In the genomic region with DNA sequence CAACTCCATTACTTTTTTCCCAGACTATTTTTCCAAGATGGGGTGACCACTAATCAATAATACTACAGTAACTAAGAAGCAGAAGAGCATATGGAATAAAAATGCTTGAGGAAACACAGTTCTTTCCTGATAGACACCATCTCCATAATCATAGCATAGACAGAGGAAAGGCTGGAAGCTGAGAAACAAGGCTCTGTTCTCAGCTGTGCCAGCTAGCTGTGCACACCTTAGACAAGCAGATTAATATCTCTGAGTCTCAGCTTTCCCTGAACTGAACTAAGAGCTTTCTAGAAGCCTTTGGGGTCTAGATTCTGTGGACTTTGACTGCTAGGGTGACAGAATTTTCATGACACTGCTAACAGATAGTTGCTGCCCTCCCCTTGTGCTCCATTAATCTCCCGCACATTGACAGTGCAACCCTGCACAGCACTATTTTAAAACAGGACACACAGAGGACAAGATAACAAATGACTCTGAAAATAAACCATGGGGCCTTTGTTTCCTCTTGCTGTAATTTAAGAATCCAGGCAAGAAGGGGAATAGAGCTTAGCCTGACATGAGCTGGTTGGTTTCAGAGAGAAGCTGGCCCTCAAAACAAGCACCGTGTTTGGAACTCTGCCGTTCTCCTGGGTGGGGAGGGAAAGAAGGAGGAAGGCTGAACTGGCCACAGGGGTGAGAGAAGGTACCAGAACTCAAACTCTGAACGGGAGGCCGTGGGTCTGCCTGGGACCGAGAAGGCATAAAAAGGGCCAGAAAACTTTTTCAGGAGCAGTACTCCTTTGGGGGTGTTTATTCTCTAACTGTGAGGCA, we compare ENCODE assay signal across 16 cellular contexts.
DNase-seq lines count a peak whose midpoint lies in the region; ATAC-seq and TF ChIP-seq lines count a peak whose summit lies in the region.
"Had no signal": no experiment of that assay in that cellular context is flagged by ENCODE, and none has a peak within 500 bp of the region (broad histone marks: within the 10 kb centered on the region; RNA-seq: fewer than 3 reads in every experiment).

No MANE protein-coding gene starts in this region.

- peak; percentile 81 for ATAC-seq in Right ventricle myocardium inferior
- no peak for ATAC-seq in HG03439 (IDR thresholded peaks at IDR 0.05; ENCODE audit: unreplicated experiment)

- H3K4me3 ChIP-seq in right atrium auricular region (no peak overlapping the region), parathyroid adenoma (ENCODE audit: low read depth, low read length) (no peak overlapping the region), coronary artery (no peak overlapping the region)
- H3K4me3 ChIP-seq: Peyer's patch had no signal

- peak overlapping the region; percentile 75 for H2AFZ ChIP-seq in parathyroid adenoma

- no peak overlapping the region for H3K9ac ChIP-seq in parathyroid adenoma

- H3K4me1 ChIP-seq in right atrium auricular region = peaks cover 0 to 25% of the 10 kb centered on the region in 2 donors
- H3K4me1 ChIP-seq in parathyroid adenoma = peaks cover 5% of the 10 kb centered on the region
- H3K4me1 ChIP-seq: Peyer's patch had no signal

- DNase-seq in Right ventricle myocardium inferior (ENCODE audit: missing footprints) (no peak), cardiac septum (ENCODE audit: low spot score) (no peak), right atrium auricular region (ENCODE audit: low spot score) (no peak), OCI-M2 (lab: John Stamatoyannopoulos, UW; ENCODE audit: unreplicated experiment) (no peak), coronary artery (ENCODE audit: low spot score) (no peak)
- DNase-seq in activated CD4-positive, alpha-beta T cell treated with anti-CD3 and anti-CD28 coated beads for 1 hour = no peak
- DNase-seq: DMS 273 treated with DMSO at 0.1 percent for 48 hours, DND-41, KBM-7, NCI-H1694 treated with DMSO at 0.1 percent for 48 hours, NCI-H510A, NCI-H82, Peyer's patch had no signal

- H3K79me2 ChIP-seq in parathyroid adenoma = no peaks in the 10 kb centered on the region

- H3K27ac ChIP-seq in right atrium auricular region = peak overlapping the region; percentile 82 to 87
- H3K27ac ChIP-seq in parathyroid adenoma = no peak overlapping the region
- H3K27ac ChIP-seq in coronary artery = no peak overlapping the region
- H3K27ac ChIP-seq: 22Rv1, Peyer's patch had no signal

- no peaks in the 10 kb centered on the region for H3K36me3 ChIP-seq in right atrium auricular region
- no peaks in the 10 kb centered on the region for H3K36me3 ChIP-seq in parathyroid adenoma (ENCODE audit: control insufficient read depth, insufficient read depth, low read length)
- H3K36me3 ChIP-seq: Peyer's patch had no signal

- TF ChIP-seq CTCF in right atrium auricular region (IDR thresholded peaks at IDR 0.05) (no peak), parathyroid adenoma (IDR thresholded peaks at IDR 0.05) (no peak), coronary artery (IDR thresholded peaks at IDR 0.05) (no peak)

- intact Hi-C loops in Right ventricle myocardium inferior (cut with DNase I) (loop anchor here (5.0 kb wide), 1 partner anchor 69 kb away; a partner anchor contains a TSS), cardiac septum (cut with DNase I) (no loop called here)

- H3K27me3 ChIP-seq in right atrium auricular region (no peaks in the 10 kb centered on the region), parathyroid adenoma (ENCODE audit: control insufficient read depth, insufficient read depth, low read length) (no peaks in the 10 kb centered on the region)
- H3K27me3 ChIP-seq: Peyer's patch had no signal

- no peak overlapping the region for H3K4me2 ChIP-seq in parathyroid adenoma (ENCODE audit: low read length)

- H3K9me3 ChIP-seq in right atrium auricular region = no peaks in the 10 kb centered on the region
- no peaks in the 10 kb centered on the region for H3K9me3 ChIP-seq in parathyroid adenoma (ENCODE audit: control insufficient read depth, low read length)
- H3K9me3 ChIP-seq: Peyer's patch had no signal

Comparison
In these comparisons a context has a peak if more than half of its experiments do, and no peak if none do; other contexts are left out.
1. H3K27ac ChIP-seq: peak in right atrium auricular region (2 of 2); none in parathyroid adenoma (single experiment) and coronary artery (0 of 2).